ENCODE assay signal across 21 cellular contexts in the genomic region with DNA sequence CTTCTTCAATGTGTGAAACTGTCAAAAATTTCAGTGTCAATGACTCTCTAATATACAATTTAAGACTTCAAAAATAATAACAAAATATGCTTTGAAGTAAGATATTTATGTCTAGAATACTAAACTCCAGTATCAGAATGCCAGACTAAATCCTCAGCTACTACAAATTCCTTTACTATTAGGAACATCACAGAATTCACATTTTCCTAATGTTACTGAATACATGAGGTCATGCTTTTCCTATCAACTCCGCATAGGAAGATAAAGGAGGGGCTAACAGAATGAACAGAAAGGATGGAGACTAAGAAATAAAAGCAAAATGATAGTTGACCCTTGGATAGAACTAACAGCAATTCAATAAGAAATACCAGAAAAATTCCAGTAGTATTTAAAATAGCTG.
"Had no signal": no experiment of that assay in that cellular context is flagged by ENCODE, and none has a peak within 500 bp of the region (broad histone marks: within the 10 kb centered on the region; RNA-seq: fewer than 3 reads in every experiment).

No MANE protein-coding gene starts in this region.

- DNase-seq: effector CD8-positive, alpha-beta T cell; heart left ventricle; hippocampal formation; islet precursor cell; left ventricle myocardium inferior; lower lobe of right lung; mesendoderm; naive thymus-derived CD8-positive, alpha-beta T cell; posterior cingulate gyrus; spleen; stimulated activated CD4-positive, alpha-beta T cell treated with anti-CD3 and anti-CD28 coated beads, Interleukin-15, amount 100 ng/mL, for 24 hours; stimulated activated CD4-positive, alpha-beta T cell treated with anti-CD3 and anti-CD28 coated beads, Interleukin-1b, Interleukin-23, amount 100 ng/mL, for 48 hours; stimulated activated CD4-positive, alpha-beta T cell treated with anti-CD3 and anti-CD28 coated beads, Interleukin-4, amount 100 ng/mL, for 24 hours; tibial artery; upper lobe of left lung; uterus had no signal

- H3K27ac Mint-ChIP-seq: stimulated activated memory B cell treated with anti-CD40 and anti-IgM and Interleukin-4, amounts not matched to agents 10 μg/mL and 1 μg/mL and 100 μg/mL, for 72 hours; stimulated activated naive CD8-positive, alpha-beta T cell treated with anti-CD3 and anti-CD28 coated beads, Interleukin-15, Interleukin-2, amounts not matched to agents 100 ng/mL and 50 ng/mL, for 24 hours had no signal

- H3K27ac ChIP-seq: coronary artery, heart left ventricle, left ventricle myocardium inferior, lower lobe of right lung, neutrophil, right atrium auricular region, spleen, tibial artery, upper lobe of left lung, uterus had no signal

- H3K4me1 ChIP-seq: heart left ventricle, left ventricle myocardium inferior, lower lobe of right lung, right atrium auricular region, spleen, tibial artery, upper lobe of left lung, uterus had no signal

- H3K4me1 Mint-ChIP-seq: naive thymus-derived CD8-positive, alpha-beta T cell had no signal

- H3K4me3 Mint-ChIP-seq: naive thymus-derived CD8-positive, alpha-beta T cell; stimulated activated memory B cell treated with anti-CD40 and anti-IgM and Interleukin-4, amounts not matched to agents 10 μg/mL and 1 μg/mL and 100 μg/mL, for 72 hours; stimulated activated naive CD8-positive, alpha-beta T cell treated with anti-CD3 and anti-CD28 coated beads, Interleukin-15, Interleukin-2, amounts not matched to agents 100 ng/mL and 50 ng/mL, for 24 hours had no signal

- H3K9me3 ChIP-seq: heart left ventricle, left ventricle myocardium inferior, lower lobe of right lung, neutrophil, right atrium auricular region, spleen, tibial artery, upper lobe of left lung, uterus had no signal

- H3K27me3 ChIP-seq: heart left ventricle, neutrophil, right atrium auricular region, spleen, tibial artery, upper lobe of left lung, uterus had no signal

- H3K9me3 Mint-ChIP-seq: stimulated activated memory B cell treated with anti-CD40 and anti-IgM and Interleukin-4, amounts not matched to agents 10 μg/mL and 1 μg/mL and 100 μg/mL, for 72 hours; stimulated activated naive CD8-positive, alpha-beta T cell treated with anti-CD3 and anti-CD28 coated beads, Interleukin-15, Interleukin-2, amounts not matched to agents 100 ng/mL and 50 ng/mL, for 24 hours had no signal

- H3K4me3 ChIP-seq: coronary artery, heart left ventricle, left ventricle myocardium inferior, lower lobe of right lung, right atrium auricular region, spleen, tibial artery, upper lobe of left lung, uterus had no signal

- H3K27me3 Mint-ChIP-seq: naive thymus-derived CD8-positive, alpha-beta T cell; stimulated activated memory B cell treated with anti-CD40 and anti-IgM and Interleukin-4, amounts not matched to agents 10 μg/mL and 1 μg/mL and 100 μg/mL, for 72 hours; stimulated activated naive CD8-positive, alpha-beta T cell treated with anti-CD3 and anti-CD28 coated beads, Interleukin-15, Interleukin-2, amounts not matched to agents 100 ng/mL and 50 ng/mL, for 24 hours had no signal

- H3K36me3 ChIP-seq: neutrophil, uterus had no signal
